In the genomic region with DNA sequence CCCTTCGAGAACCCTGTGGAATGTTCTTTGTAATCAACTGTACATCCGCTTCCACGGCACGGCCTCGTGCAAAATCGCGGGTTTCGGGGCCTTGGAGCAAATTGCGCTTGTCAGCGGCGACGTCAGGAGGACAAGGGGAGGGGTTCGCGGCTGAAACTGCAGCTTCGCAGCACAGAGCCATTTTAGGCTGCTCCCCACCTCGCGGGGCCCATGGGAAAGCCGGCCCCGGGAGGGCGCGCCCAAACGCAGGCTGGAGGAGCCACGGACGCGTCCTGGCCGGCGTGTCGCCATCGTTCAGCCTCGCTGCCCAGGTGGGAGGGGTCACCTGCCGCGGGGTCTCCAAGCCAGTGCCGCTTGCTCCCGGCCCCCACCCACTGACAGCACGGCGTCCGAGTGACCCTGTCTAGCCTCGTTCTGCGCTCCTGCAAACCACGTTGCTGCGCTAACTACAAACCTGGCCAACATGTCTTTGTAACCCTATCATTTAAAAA, we compare ENCODE assay signal across 8 cellular contexts. TPM values are rescaled to one million over a fixed set of nuclear protein-coding genes. Genes with fewer than 3 reads are reported as not detected.
DNase-seq lines count a peak whose midpoint lies in the region; ATAC-seq and TF ChIP-seq lines count a peak whose summit lies in the region.

No MANE protein-coding gene starts in this region.

- peaks cover 56% of the 10 kb centered on the region for H3K4me1 Mint-ChIP-seq in activated naive CD8-positive, alpha-beta T cell treated with anti-CD3 and anti-CD28 coated beads for 36 hours

- peak overlapping the region; percentile 97 for H3K4me3 Mint-ChIP-seq in activated naive CD8-positive, alpha-beta T cell treated with anti-CD3 and anti-CD28 coated beads for 36 hours

- peaks cover 29% of the 10 kb centered on the region for H3K36me3 Mint-ChIP-seq in activated naive CD8-positive, alpha-beta T cell treated with anti-CD3 and anti-CD28 coated beads for 36 hours

- no peaks in the 10 kb centered on the region for H3K9me3 Mint-ChIP-seq in activated naive CD8-positive, alpha-beta T cell treated with anti-CD3 and anti-CD28 coated beads for 36 hours

- H3K27ac ChIP-seq in KOPT-K1 (ENCODE audit: low read depth, low read length, poor library complexity, severe bottlenecking) (peak overlapping the region; percentile 73), right cardiac atrium (ENCODE audit: low read length) (peak overlapping the region; percentile 20)

- TF ChIP-seq CTCF in retinal pigment epithelial cell (conservative IDR thresholded peaks at IDR 0.05; ENCODE audit: low read depth, low read length), result no peak

- H3K36me3 ChIP-seq in KOPT-K1 (ENCODE audit: insufficient read depth, low read length), result peaks cover 13% of the 10 kb centered on the region; the same call in 1 of the 2 replicates

- H3K27me3 ChIP-seq in right cardiac atrium (ENCODE audit: control insufficient read depth, insufficient read depth), result no peaks in the 10 kb centered on the region

- intact Hi-C loops in right cardiac atrium (cut with DNase I), result loop anchor here in 2 of 4 donors (2.0 to 10.0 kb wide), 3 partner anchors 63 to 147 kb away; no protein-coding TSS in a partner anchor

- H3K9me3 ChIP-seq in KOPT-K1 (ENCODE audit: insufficient read depth, low read length, poor library complexity, severe bottlenecking) (no peaks in the 10 kb centered on the region), right cardiac atrium (ENCODE audit: control insufficient read depth, low read length) (no peaks in the 10 kb centered on the region)

- H3K4me1 ChIP-seq in right cardiac atrium (ENCODE audit: control insufficient read depth, insufficient read depth, low read length), result peaks cover 9% of the 10 kb centered on the region

- ATAC-seq in GM18511 (IDR thresholded peaks at IDR 0.05; ENCODE audit: unreplicated experiment) (peak; percentile 13), right cardiac atrium (peak; percentile 33 to 47), GM19351 (IDR thresholded peaks at IDR 0.05; ENCODE audit: unreplicated experiment) (no peak)

- DNase-seq in activated naive CD8-positive, alpha-beta T cell treated with anti-CD3 and anti-CD28 coated beads for 36 hours, result peak; percentile 66
- DNase-seq in right cardiac atrium (peak; percentile 66 to 85 (median 81)), retinal pigment epithelial cell (ENCODE audit: low read depth) (no peak), UCSD-AML1 (lab: John Stamatoyannopoulos, UW; ENCODE audit: unreplicated experiment) (no peak), NCI-H1694 (lab: John Stamatoyannopoulos, UW) (no peak)

- H3K27ac Mint-ChIP-seq in activated naive CD8-positive, alpha-beta T cell treated with anti-CD3 and anti-CD28 coated beads for 36 hours, result peak overlapping the region; percentile 87

- H3K27me3 Mint-ChIP-seq in activated naive CD8-positive, alpha-beta T cell treated with anti-CD3 and anti-CD28 coated beads for 36 hours, result peaks cover 9% of the 10 kb centered on the region

- 3% methylated on average over 41 of the region's 41 CpGs for WGBS in right cardiac atrium

- H3K4me3 ChIP-seq in right cardiac atrium (ENCODE audit: low read length) (peak overlapping the region; percentile 95), retinal pigment epithelial cell (ENCODE audit: low read length) (peak overlapping the region; percentile 56)

RNA-seq across cellular contexts. Expression of gene SFMBT2, which starts 2.8 kb away (rescaled TPM):
- total RNA-seq in activated naive CD8-positive, alpha-beta T cell treated with anti-CD3 and anti-CD28 coated beads for 36 hours, result 10 to 100 TPM; 22.0 to 23.1 TPM
- 10 to 100 TPM; 11.3 to 12.9 (median 12.1) TPM for total RNA-seq in right cardiac atrium
- polyA plus RNA-seq in right cardiac atrium, result 3.3 TPM

Comparison
In these comparisons a context has a peak if more than half of its experiments do, and no peak if none do; other contexts are left out.
1. DNase-seq: peak in activated naive CD8-positive, alpha-beta T cell treated with anti-CD3 and anti-CD28 coated beads for 36 hours (single experiment) and right cardiac atrium (3 of 3); none in retinal pigment epithelial cell (single experiment), UCSD-AML1 (single experiment) and NCI-H1694 (single experiment).